In genomic region chr15:48644498-48644826, GRCh38 we compare ENCODE assay signal across 8 cellular contexts. TPM values are rescaled to one million over a fixed set of nuclear protein-coding genes. Genes with fewer than 3 reads are reported as not detected.
DNase-seq lines count a peak whose midpoint lies in the region; ATAC-seq, FAIRE-seq and TF ChIP-seq lines count a peak whose summit lies in the region.

No MANE protein-coding gene starts in this region.

- 11% methylated on average over 9 of the region's 26 CpGs for WGBS in A549 (ENCODE audit: missing lambda C conversion rate)
- 1% methylated on average over 26 of the region's 26 CpGs for WGBS in heart right ventricle, 2 donors

- ATAC-seq in A549 (no peak; a peak in 2 of 6 replicates), GM21381 (IDR thresholded peaks at IDR 0.05; ENCODE audit: unreplicated experiment) (peak; percentile 6), heart right ventricle (peak in 2 of 8 donors; percentile 3 to 5), gastrocnemius medialis (peak in 1 of 2 donors; percentile 20), HG03196 (IDR thresholded peaks at IDR 0.05; ENCODE audit: unreplicated experiment) (no peak), HG03342 (IDR thresholded peaks at IDR 0.05; ENCODE audit: unreplicated experiment) (no peak)

- no peaks in the 10 kb centered on the region for H3F3A ChIP-seq in SU-DHL-6 (ENCODE audit: insufficient read depth)

- H3K9me3 ChIP-seq in A549, result no peaks in the 10 kb centered on the region
- no peaks in the 10 kb centered on the region for H3K9me3 ChIP-seq in SU-DHL-6 (ENCODE audit: insufficient read depth, low read length)
- no peaks in the 10 kb centered on the region for H3K9me3 ChIP-seq in heart right ventricle
- H3K9me3 ChIP-seq in gastrocnemius medialis, result no peaks in the 10 kb centered on the region

- H3K27me3 ChIP-seq in SU-DHL-6 (ENCODE audit: low read length) (no peaks in the 10 kb centered on the region), heart right ventricle (peaks cover 0 to 30% (median 6%) of the 10 kb centered on the region in 7 donors), gastrocnemius medialis (peaks cover 4 to 22% (median 8%) of the 10 kb centered on the region in 3 donors)

- POLR2A ChIA-PET in A549 (lab: Yijun Ruan, JAX), result no interaction called here

- no peaks in the 10 kb centered on the region for H3K9me2 ChIP-seq in SU-DHL-6 (replicated peaks; ENCODE audit: insufficient read depth, low read length)

- DNase-seq in A549 (ENCODE audit: low read depth in 1 of 2, low spot score in 1 of 2) (no peak), heart right ventricle (peak in 1 of 2 donors; percentile 53), gastrocnemius medialis (no peak), NAMALWA (ENCODE audit: low spot score) (no peak)

- TF ChIP-seq POLR2A in A549 (IDR thresholded peaks at IDR 0.05; ENCODE audit: low read length) (no peak), gastrocnemius medialis (IDR thresholded peaks at IDR 0.05) (no peak)

- no peaks in the 10 kb centered on the region for H3K79me2 ChIP-seq in SU-DHL-6 (ENCODE audit: insufficient read depth, low read length)

- FAIRE-seq in A549 (lab: Jason Lieb, UNC), result no peak

- TF ChIP-seq CTCF in A549 (IDR thresholded peaks at IDR 0.05) (no peak), SU-DHL-6 (IDR thresholded peaks at IDR 0.05; ENCODE audit: insufficient read depth, low read length, poor library complexity, severe bottlenecking) (no peak), heart right ventricle (IDR thresholded peaks at IDR 0.05) (no peak), gastrocnemius medialis (IDR thresholded peaks at IDR 0.05 in 4 of 5, conservative IDR thresholded peaks at IDR 0.05 in 1 of 5) (no peak)

- peak overlapping the region; percentile 53 for H3K9ac ChIP-seq in SU-DHL-6 (ENCODE audit: low read length)

- peak overlapping the region; percentile 57 to 88; a peak in 4 of 6 replicates for H3K27ac ChIP-seq in A549
- H3K27ac ChIP-seq in SU-DHL-6 (ENCODE audit: low read depth, low read length), result no peak overlapping the region
- peak overlapping the region; percentile 85 to 93 (median 90) for H3K27ac ChIP-seq in heart right ventricle
- H3K27ac ChIP-seq in gastrocnemius medialis, result peak overlapping the region; percentile 64 to 75 (median 74)

- intact Hi-C loops in heart right ventricle (cut with DNase I), result loop anchor here in 6 of 10 donors (5.0 to 10.0 kb wide), 10 partner anchors 42 to 290 kb away; no protein-coding TSS in a partner anchor
- intact Hi-C loops in gastrocnemius medialis (cut with DNase I; ENCODE audit: low total_unique reads), result loop anchor here (10.0 kb wide), 3 partner anchors 140 to 250 kb away; no protein-coding TSS in a partner anchor

- CTCF ChIA-PET in A549 (lab: Yijun Ruan, JAX), result interaction anchor here (0.6 to 1.5 kb wide), 2 partner anchors 157 to 177 kb away, joined by 3 to 4 read pairs; no protein-coding TSS in a partner anchor

- TF ChIP-seq RAD21 in A549 (conservative IDR thresholded peaks at IDR 0.05 in 1 of 2, IDR thresholded peaks at IDR 0.05 in 1 of 2), result no peak

- TF ChIP-seq EP300 in A549 (IDR thresholded peaks at IDR 0.05), result no peak

- H4K20me1 ChIP-seq in SU-DHL-6 (ENCODE audit: low read depth, low read length), result no peaks in the 10 kb centered on the region

- H3K36me3 ChIP-seq in SU-DHL-6 (ENCODE audit: low read length) (no peaks in the 10 kb centered on the region), heart right ventricle (peaks cover 0 to 6% (median 0%) of the 10 kb centered on the region in 9 donors), gastrocnemius medialis (no peaks in the 10 kb centered on the region)

- in situ Hi-C loops in gastrocnemius medialis (cut with MboI; ENCODE audit: low sequenced_read_pairs in 4 of 4), result loop anchor here in 2 of 4 donors (25.0 kb wide), 1 partner anchor 282 kb away; no protein-coding TSS in a partner anchor

- H2AFZ ChIP-seq in SU-DHL-6 (ENCODE audit: low read depth, low read length, severe bottlenecking), result no peak overlapping the region

- peak overlapping the region; percentile 96 for H3K4me2 ChIP-seq in A549
- H3K4me2 ChIP-seq in SU-DHL-6 (ENCODE audit: low read depth, low read length, poor library complexity, severe bottlenecking), result peak overlapping the region; percentile 65

- H3K4me1 ChIP-seq in A549 (peaks cover 5% of the 10 kb centered on the region; the same call in 1 of the 3 replicates), heart right ventricle (peaks cover 0 to 55% (median 21%) of the 10 kb centered on the region in 9 donors), gastrocnemius medialis (no peaks in the 10 kb centered on the region)

- H3K4me3 ChIP-seq in A549 (peak overlapping the region; percentile 76), SU-DHL-6 (ENCODE audit: insufficient read depth, low read length, poor library complexity, severe bottlenecking) (peak overlapping the region; percentile 56), heart right ventricle (peak overlapping the region; percentile 64 to 96 (median 89)), gastrocnemius medialis (peak overlapping the region; percentile 64 to 74 (median 68))

TF ChIP-seq in A549, 52 proteins besides CTCF, POLR2A, EP300 and RAD21:
- TF ChIP-seq CEBPB (IDR thresholded peaks at IDR 0.05) (no peak), SMC3 (IDR thresholded peaks at IDR 0.05) (no peak), TFCP2L1 (CRISPR knock-in tag; IDR thresholded peaks at IDR 0.05) (no peak), TP53 (CRISPR knock-in tag; IDR thresholded peaks at IDR 0.05) (no peak), KDM1A (IDR thresholded peaks at IDR 0.05; ENCODE audit: low read depth) (no peak), MAX (IDR thresholded peaks at IDR 0.05) (no peak), EHMT2 (IDR thresholded peaks at IDR 0.05; ENCODE audit: low read depth) (no peak), RFX5 (IDR thresholded peaks at IDR 0.05) (no peak), NR3C1 (IDR thresholded peaks at IDR 0.05) (no peak), JUN (IDR thresholded peaks at IDR 0.05) (no peak), PHF8 (IDR thresholded peaks at IDR 0.05; ENCODE audit: borderline replicate concordance, low read depth) (no peak), HEYL (CRISPR knock-in tag; IDR thresholded peaks at IDR 0.05) (no peak), RNF2 (IDR thresholded peaks at IDR 0.05; ENCODE audit: borderline replicate concordance, low read depth) (no peak), POLR2AphosphoS2 (conservative IDR thresholded peaks at IDR 0.05; ENCODE audit: low read length) (no peak), HOXA7 (CRISPR knock-in tag; IDR thresholded peaks at IDR 0.05) (no peak), KDM5A (IDR thresholded peaks at IDR 0.05) (no peak), ESRRA (IDR thresholded peaks at IDR 0.05; ENCODE audit: borderline replicate concordance, low read length) (no peak), ZFP36 (IDR thresholded peaks at IDR 0.05; ENCODE audit: borderline replicate concordance, partially characterized antibody) (no peak), BHLHE40 (IDR thresholded peaks at IDR 0.05; ENCODE audit: low read depth, low read length) (no peak)

RNA-seq across cellular contexts. Expression of gene FBN1, which starts 1.0 kb away (rescaled TPM):
- polyA plus RNA-seq in A549 (2011; rRNA removed) (9.4 and 9.8 TPM in 2 replicates), A549 (2017; fragmentation: RNase III; extraction: RNeasy Plus Mini Kit Qiagen cat#74134 plus additional on column Dnase treatment) (6.3 to 7.4 TPM (median 6.5 TPM) in 3 replicates), heart right ventricle (10 to 100 TPM in 1 of 2 donors, 1 to 10 TPM in 1; 7.0 to 31.8 TPM)
- 2.5 and 3.3 TPM in 2 replicates for polyA plus RNA-seq in A549 (2012; cell fraction: cytosol; rRNA removed)
- 10.8 and 12.6 TPM in 2 replicates for polyA plus RNA-seq in A549 (2012; cell fraction: nucleus; rRNA removed)
- 15.4 and 15.5 TPM in 2 replicates for polyA minus RNA-seq in A549 (2011; rRNA and poly(A)+ RNA removed)
- total RNA-seq in heart right ventricle (100 to 1,000 TPM in 1 of 10 donors, 10 to 100 TPM in 9; 18.4 to 116 (median 32.9) TPM), gastrocnemius medialis (10 to 100 TPM; 13.0 to 28.0 (median 20.9) TPM)
